In genomic region chr19:40805258-40805868, GRCh38 we compare ENCODE assay signal across 9 cellular contexts. TPM values are rescaled to one million over a fixed set of nuclear protein-coding genes. Genes with fewer than 3 reads are reported as not detected.
DNase-seq lines count a peak whose midpoint lies in the region; ATAC-seq, FAIRE-seq and TF ChIP-seq lines count a peak whose summit lies in the region.
"Had no signal": no experiment of that assay in that cellular context is flagged by ENCODE, and none has a peak within 500 bp of the region (broad histone marks: within the 10 kb centered on the region; RNA-seq: fewer than 3 reads in every experiment).

No MANE protein-coding gene starts in this region.

- ATAC-seq in left ventricle myocardium superior = peak; percentile 18
- no peak for ATAC-seq in omental fat pad (ENCODE audit: low FRiP score)

- no peaks in the 10 kb centered on the region for H3K9me2 ChIP-seq in Karpas-422 (replicated peaks; ENCODE audit: insufficient read depth, low read length)

- peaks cover 58% of the 10 kb centered on the region for H3K79me2 ChIP-seq in Karpas-422 (ENCODE audit: low read length)

- intact Hi-C loops in left ventricle myocardium superior (cut with micrococcal nuclease) = no loop called here

- no peak overlapping the region for H2AFZ ChIP-seq in Karpas-422 (ENCODE audit: low read length)

- peak overlapping the region; percentile 21; the same call in 1 of the 2 replicates for H3K9ac ChIP-seq in Karpas-422 (ENCODE audit: low read length)

- no peak for TF ChIP-seq CTCF in omental fat pad (IDR thresholded peaks at IDR 0.05)

- H3K36me3 ChIP-seq in Karpas-422 (ENCODE audit: insufficient read depth, low read length) = peaks cover 8% of the 10 kb centered on the region
- H3K36me3 ChIP-seq in small intestine (ENCODE audit: control insufficient read depth in 2 of 2, insufficient read depth in 2 of 2, low read length in 2 of 2) = peaks cover 3 to 4% of the 10 kb centered on the region in 2 donors

- H3K4me2 ChIP-seq in Karpas-422 (ENCODE audit: low read depth, low read length, poor library complexity, severe bottlenecking) = no peak overlapping the region

- H3K4me1 ChIP-seq in Karpas-422 (ENCODE audit: low read length) (peaks cover 64% of the 10 kb centered on the region), small intestine (ENCODE audit: control insufficient read depth in 2 of 2, insufficient read depth in 1 of 2, low read depth in 1 of 2, low read length in 1 of 2) (peaks cover 27 to 36% of the 10 kb centered on the region in 2 donors)

- H3K27ac ChIP-seq in Karpas-422 (ENCODE audit: low read length) (peak overlapping the region; percentile 82; the same call in 1 of the 2 replicates), small intestine (ENCODE audit: low read depth in 1 of 2, low read length in 1 of 2) (peak overlapping the region; percentile 21 to 90)

- no peaks in the 10 kb centered on the region for H3K9me3 ChIP-seq in Karpas-422 (ENCODE audit: low read length)
- H3K9me3 ChIP-seq in small intestine (ENCODE audit: control insufficient read depth, low read depth) = no peaks in the 10 kb centered on the region

- WGBS in small intestine, 3 donors = 19 to 41% (median 25%) methylated on average over 2 of the region's 2 CpGs

- H3K27me3 ChIP-seq in Karpas-422 (ENCODE audit: low read length) (no peaks in the 10 kb centered on the region), small intestine (ENCODE audit: control insufficient read depth in 2 of 2, insufficient read depth in 2 of 2, low read length in 2 of 2) (no peaks in the 10 kb centered on the region)

- H3K4me3 ChIP-seq in Karpas-422 (ENCODE audit: low read length) = no peak overlapping the region
- no peak overlapping the region for H3K4me3 ChIP-seq in small intestine (ENCODE audit: low read depth in 1 of 2, low read length in 2 of 2)

- H4K20me1 ChIP-seq in Karpas-422 (ENCODE audit: insufficient read depth, low read depth, low read length) = peaks cover 54% of the 10 kb centered on the region

- FAIRE-seq in small intestine (lab: Jason Lieb, UNC) = no peak

- DNase-seq in Karpas-422 (no peak), left ventricle myocardium superior (peak; percentile 61), small intestine (peak; percentile 57), mesenteric fat pad (ENCODE audit: low spot score) (no peak), omental fat pad (ENCODE audit: low spot score) (no peak), AG20443 (ENCODE audit: low spot score) (no peak), putamen (ENCODE audit: low spot score) (no peak)
- peak; percentile 56 for DNase-seq in activated effector memory CD4-positive, alpha-beta T cell treated with Interleukin-2 at 50 U/mL for 16 hours
- DNase-seq: SHP77 had no signal

RNA-seq across cellular contexts. Expression of gene EGLN2, which starts 6.4 kb away (rescaled TPM):
- total RNA-seq in Karpas-422 (2014; rRNA removed; shearing (Covaris generic); ENCODE audit: low replicate concordance) = 49.4 and 111 TPM in 2 replicates
- total RNA-seq in left ventricle myocardium superior (65.5 TPM), mesenteric fat pad (113 TPM), omental fat pad (100 to 1,000 TPM in 2 of 4 donors, 10 to 100 TPM in 2; 91.6 to 107 (median 101) TPM)
- 100 to 1,000 TPM in 1 of 3 donors, 10 to 100 TPM in 2; 68.9 to 103 (median 93.8) TPM for polyA plus RNA-seq in small intestine

RNA-seq across cellular contexts. Expression of gene RAB4B, which starts 27.3 kb away (rescaled TPM):
- total RNA-seq in Karpas-422 (2014; rRNA removed; shearing (Covaris generic); ENCODE audit: low replicate concordance) = 12.5 and 32.9 TPM in 2 replicates
- 10.1 TPM for total RNA-seq in left ventricle myocardium superior
- 10 to 100 TPM; 41.9 to 48.1 (median 44.3) TPM for polyA plus RNA-seq in small intestine
- total RNA-seq in mesenteric fat pad = 26.9 TPM
- 10 to 100 TPM; 20.0 to 37.0 (median 21.7) TPM for total RNA-seq in omental fat pad

RNA-seq across cellular contexts. Expression of gene MIA, which starts 30.0 kb away (rescaled TPM):
- 0.40 TPM in 1 of 2 replicates, not detected in the other for total RNA-seq in Karpas-422 (2014; rRNA removed; shearing (Covaris generic); ENCODE audit: low replicate concordance)
- 1.1 TPM for total RNA-seq in left ventricle myocardium superior
- 1 to 10 TPM in 2 of 3 donors, not detected in 1; 3.2 to 4.3 TPM for polyA plus RNA-seq in small intestine
- not detected for total RNA-seq in mesenteric fat pad
- not detected for total RNA-seq in omental fat pad

RNA-seq across cellular contexts. Expression of gene CYP2A6, which starts 44.9 kb away (rescaled TPM):
- total RNA-seq in Karpas-422 (2014; rRNA removed; shearing (Covaris generic); ENCODE audit: low replicate concordance) = not detected in 2 replicates
- total RNA-seq in left ventricle myocardium superior = not detected
- polyA plus RNA-seq in small intestine = under 1 TPM in 1 of 3 donors, not detected in 2; 0.04 TPM
- 0.48 TPM for total RNA-seq in mesenteric fat pad
- under 1 TPM in 1 of 4 donors, not detected in 3; 0.36 TPM for total RNA-seq in omental fat pad

RNA-seq across cellular contexts. Expression of gene SNRPA, which starts 54.4 kb away (rescaled TPM):
- total RNA-seq in Karpas-422 (2014; rRNA removed; shearing (Covaris generic); ENCODE audit: low replicate concordance) = 136 and 173 TPM in 2 replicates
- 41.6 TPM for total RNA-seq in left ventricle myocardium superior
- 10 to 100 TPM; 25.7 to 77.8 (median 36.7) TPM for polyA plus RNA-seq in small intestine
- 41.3 TPM for total RNA-seq in mesenteric fat pad
- total RNA-seq in omental fat pad = 10 to 100 TPM; 34.8 to 46.8 (median 41.0) TPM

Comparison
In these comparisons a context has a peak if more than half of its experiments do, and no peak if none do; other contexts are left out.
1. DNase-seq: peak in activated effector memory CD4-positive, alpha-beta T cell treated with Interleukin-2 at 50 U/mL for 16 hours (single experiment), left ventricle myocardium superior (single experiment) and small intestine (single experiment); none in Karpas-422 (single experiment), mesenteric fat pad (single experiment), omental fat pad (single experiment), AG20443 (single experiment) and putamen (single experiment).